Comparison of ENCODE assay signal across 1 cellular context in the genomic region with DNA sequence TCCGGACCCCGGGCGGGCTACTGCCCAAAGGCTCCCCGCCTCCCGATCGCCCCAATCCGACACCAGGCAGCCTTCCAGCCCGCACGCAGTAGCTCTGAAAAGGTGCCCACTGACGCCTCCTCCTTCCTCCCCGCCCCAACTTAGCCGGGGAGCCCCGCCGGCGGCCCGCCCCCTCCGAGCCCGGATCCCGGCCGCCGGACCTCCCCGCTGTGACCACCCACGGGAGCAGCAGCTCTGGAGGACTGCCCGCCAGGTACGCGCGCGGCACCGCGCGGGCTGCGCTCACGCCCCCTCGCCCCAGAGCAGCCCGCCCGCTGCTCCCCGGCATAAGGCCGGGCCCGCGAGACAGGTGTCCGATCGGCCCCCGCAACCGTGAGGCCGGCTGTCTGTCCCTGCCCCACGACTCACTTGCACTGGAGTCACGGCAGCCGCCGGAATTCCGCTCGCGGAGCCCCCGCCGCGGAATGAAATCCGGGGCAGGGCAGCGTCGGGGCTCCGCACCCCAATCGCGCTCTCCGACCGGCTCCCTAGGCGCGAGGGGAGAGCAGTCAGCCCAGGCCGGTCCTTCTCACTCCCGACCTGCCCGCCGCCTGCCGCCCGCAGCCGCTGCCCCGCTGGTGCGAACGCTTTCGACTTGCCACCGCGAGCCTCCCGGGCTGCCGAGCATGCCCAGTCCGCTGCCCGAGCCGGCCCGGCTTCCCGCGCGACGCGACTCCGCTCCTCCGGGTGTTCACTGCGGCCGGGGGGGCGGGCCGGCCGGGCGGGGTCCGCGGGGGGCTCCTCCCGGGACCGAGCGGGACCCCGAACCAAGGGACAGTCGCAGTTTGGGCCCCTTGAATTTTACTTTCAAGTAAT.
TF ChIP-seq lines count a peak whose summit lies in the region.

Gene SGMS1, minus strand, starts transcription at position 658 of the 855 bp plus-strand sequence. CDS start 279,842 bp downstream, outside the sequence.

TF ChIP-seq in K562, 482 proteins besides CTCF, POLR2A, EP300 and RAD21 (continued from another document and continues in another):
- TF ChIP-seq MTA3 (IDR thresholded peaks at IDR 0.05; ENCODE audit: borderline replicate concordance) (peak; percentile 52), FOS (IDR thresholded peaks at IDR 0.05; ENCODE audit: extremely low read depth, insufficient read length) (no peak), NFXL1 (CRISPR knock-in tag; IDR thresholded peaks at IDR 0.05) (no peak), ZBTB12 (CRISPR knock-in tag; IDR thresholded peaks at IDR 0.05) (no peak), JUN (IDR thresholded peaks at IDR 0.05; ENCODE audit: borderline replicate concordance, low read depth, low read length) (peak; percentile 43), JUN (CRISPR knock-in tag; IDR thresholded peaks at IDR 0.05; ENCODE audit: borderline replicate concordance) (0 out of 2 replicates have a peak, but pooled peaks have one; percentile 44), HCFC1 (IDR thresholded peaks at IDR 0.05; ENCODE audit: low read depth, low read length) (peak; percentile 44; the same call in 1 of the 2 replicates), STAT5B (CRISPR knock-in tag; IDR thresholded peaks at IDR 0.05) (no peak), FIP1L1 (IDR thresholded peaks at IDR 0.05; ENCODE audit: low read depth, low read length, poor library complexity, severe bottlenecking) (peak; percentile 64), ZNF696 (CRISPR knock-in tag; conservative IDR thresholded peaks at IDR 0.05) (no peak), LCOR (CRISPR knock-in tag; IDR thresholded peaks at IDR 0.05) (no peak), RBFOX2 (IDR thresholded peaks at IDR 0.05; ENCODE audit: low read depth, low read length) (peak; percentile 69), CXXC5 (CRISPR knock-in tag; IDR thresholded peaks at IDR 0.05) (peak; percentile 7), KDM4B (IDR thresholded peaks at IDR 0.05; ENCODE audit: borderline replicate concordance in 2 of 2, low read depth in 1 of 2) (peak in 1 of 2 experiments; percentile 69; a peak in 1 of 4 replicates), ZNF23 (CRISPR knock-in tag; IDR thresholded peaks at IDR 0.05) (no peak), ZNF507 (tag; conservative IDR thresholded peaks at IDR 0.05) (no peak), TBL1XR1 (IDR thresholded peaks at IDR 0.05; ENCODE audit: low read length in 2 of 2) (no peak), HNRNPLL (IDR thresholded peaks at IDR 0.05; ENCODE audit: low read depth, low read length, poor library complexity, severe bottlenecking) (peak; percentile 17), TAF1 (IDR thresholded peaks at IDR 0.05; ENCODE audit: control insufficient read depth, extremely low read depth, insufficient read depth, low read length, severe bottlenecking) (peak; percentile 70), CEBPG (CRISPR knock-in tag; IDR thresholded peaks at IDR 0.05) (no peak), CEBPG (tag; conservative IDR thresholded peaks at IDR 0.05 in 1 of 2, IDR thresholded peaks at IDR 0.05 in 1 of 2) (no peak), ZNF239 (CRISPR knock-in tag; IDR thresholded peaks at IDR 0.05) (no peak), KLF13 (tag; IDR thresholded peaks at IDR 0.05; ENCODE audit: borderline replicate concordance, low read depth) (no peak), ZNF431 (CRISPR knock-in tag; IDR thresholded peaks at IDR 0.05) (0 out of 2 replicates have a peak, but pooled peaks have one; percentile 20), RB1 (IDR thresholded peaks at IDR 0.05; ENCODE audit: low read depth) (peak; percentile 92; the same call in 1 of the 2 replicates), ZNF316 (IDR thresholded peaks at IDR 0.05) (no peak), NFIX (CRISPR knock-in tag; IDR thresholded peaks at IDR 0.05; ENCODE audit: low read depth) (no peak), HDAC1 (IDR thresholded peaks at IDR 0.05) (peak in 1 of 2 experiments; percentile 37; a peak in 2 of 4 replicates), NFRKB (IDR thresholded peaks at IDR 0.05; ENCODE audit: low read depth) (no peak), RBM25 (IDR thresholded peaks at IDR 0.05; ENCODE audit: low read depth, low read length, severe bottlenecking) (peak; percentile 29), C11orf30 (IDR thresholded peaks at IDR 0.05; ENCODE audit: low read depth) (no peak), PCBP1 (IDR thresholded peaks at IDR 0.05; ENCODE audit: low read depth, low read length, poor library complexity, severe bottlenecking) (peak; percentile 10), SIX5 (IDR thresholded peaks at IDR 0.05; ENCODE audit: borderline replicate concordance in 1 of 2, insufficient read depth in 1 of 2, low read depth in 1 of 2, low read length in 2 of 2) (no peak), SMAD1 (IDR thresholded peaks at IDR 0.05; ENCODE audit: low read depth, low read length, partially characterized antibody) (no peak), NEUROD1 (IDR thresholded peaks at IDR 0.05; ENCODE audit: borderline replicate concordance, low read depth, low read length, partially characterized antibody) (peak; percentile 98), ZBTB1 (CRISPR knock-in tag; IDR thresholded peaks at IDR 0.05; ENCODE audit: borderline replicate concordance, low read depth) (peak; percentile 75; the same call in 1 of the 2 replicates), KAT7 (CRISPR knock-in tag; IDR thresholded peaks at IDR 0.05; ENCODE audit: borderline replicate concordance) (peak; percentile 18; the same call in 1 of the 2 replicates), MAFK (IDR thresholded peaks at IDR 0.05; ENCODE audit: low read length) (no peak), CTBP1 (IDR thresholded peaks at IDR 0.05; ENCODE audit: borderline replicate concordance) (peak; percentile 77; the same call in 1 of the 2 replicates), SIN3B (IDR thresholded peaks at IDR 0.05; ENCODE audit: low read depth) (0 out of 2 replicates have a peak, but pooled peaks have one; percentile 25), PYGO2 (tag; IDR thresholded peaks at IDR 0.05) (no peak), XRCC3 (IDR thresholded peaks at IDR 0.05) (no peak), ETS2 (tag; IDR thresholded peaks at IDR 0.05; ENCODE audit: borderline replicate concordance, poor library complexity, severe bottlenecking) (no peak), SLC30A9 (CRISPR knock-in tag; IDR thresholded peaks at IDR 0.05) (no peak), EHMT2 (IDR thresholded peaks at IDR 0.05) (no peak), ID3 (CRISPR knock-in tag; IDR thresholded peaks at IDR 0.05) (no peak), ID3 (tag; IDR thresholded peaks at IDR 0.05) (no peak)
- TF ChIP-seq, protein P1, sequence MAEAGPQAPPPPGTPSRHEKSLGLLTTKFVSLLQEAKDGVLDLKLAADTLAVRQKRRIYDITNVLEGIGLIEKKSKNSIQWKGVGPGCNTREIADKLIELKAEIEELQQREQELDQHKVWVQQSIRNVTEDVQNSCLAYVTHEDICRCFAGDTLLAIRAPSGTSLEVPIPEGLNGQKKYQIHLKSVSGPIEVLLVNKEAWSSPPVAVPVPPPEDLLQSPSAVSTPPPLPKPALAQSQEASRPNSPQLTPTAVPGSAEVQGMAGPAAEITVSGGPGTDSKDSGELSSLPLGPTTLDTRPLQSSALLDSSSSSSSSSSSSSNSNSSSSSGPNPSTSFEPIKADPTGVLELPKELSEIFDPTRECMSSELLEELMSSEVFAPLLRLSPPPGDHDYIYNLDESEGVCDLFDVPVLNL (CRISPR knock-in tag; IDR thresholded peaks at IDR 0.05; ENCODE audit: low read depth), result 0 out of 2 replicates have a peak, but pooled peaks have one; percentile 52
- TF ChIP-seq, protein P2, sequence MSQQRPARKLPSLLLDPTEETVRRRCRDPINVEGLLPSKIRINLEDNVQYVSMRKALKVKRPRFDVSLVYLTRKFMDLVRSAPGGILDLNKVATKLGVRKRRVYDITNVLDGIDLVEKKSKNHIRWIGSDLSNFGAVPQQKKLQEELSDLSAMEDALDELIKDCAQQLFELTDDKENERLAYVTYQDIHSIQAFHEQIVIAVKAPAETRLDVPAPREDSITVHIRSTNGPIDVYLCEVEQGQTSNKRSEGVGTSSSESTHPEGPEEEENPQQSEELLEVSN (IDR thresholded peaks at IDR 0.05; ENCODE audit: borderline replicate concordance in 1 of 2, extremely low read depth in 1 of 2, insufficient read depth in 1 of 2, insufficient read length in 1 of 2, low read depth in 1 of 2, low read length in 1 of 2, poor library complexity in 1 of 2, severe bottlenecking in 1 of 2), result peak; percentile 80 to 94
- TF ChIP-seq, protein P3, sequence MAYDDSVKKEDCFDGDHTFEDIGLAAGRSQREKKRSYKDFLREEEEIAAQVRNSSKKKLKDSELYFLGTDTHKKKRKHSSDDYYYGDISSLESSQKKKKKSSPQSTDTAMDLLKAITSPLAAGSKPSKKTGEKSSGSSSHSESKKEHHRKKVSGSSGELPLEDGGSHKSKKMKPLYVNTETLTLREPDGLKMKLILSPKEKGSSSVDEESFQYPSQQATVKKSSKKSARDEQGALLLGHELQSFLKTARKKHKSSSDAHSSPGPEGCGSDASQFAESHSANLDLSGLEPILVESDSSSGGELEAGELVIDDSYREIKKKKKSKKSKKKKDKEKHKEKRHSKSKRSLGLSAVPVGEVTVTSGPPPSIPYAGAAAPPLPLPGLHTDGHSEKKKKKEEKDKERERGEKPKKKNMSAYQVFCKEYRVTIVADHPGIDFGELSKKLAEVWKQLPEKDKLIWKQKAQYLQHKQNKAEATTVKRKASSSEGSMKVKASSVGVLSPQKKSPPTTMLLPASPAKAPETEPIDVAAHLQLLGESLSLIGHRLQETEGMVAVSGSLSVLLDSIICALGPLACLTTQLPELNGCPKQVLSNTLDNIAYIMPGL (CRISPR knock-in tag; IDR thresholded peaks at IDR 0.05), result peak; percentile 37; the same call in 1 of the 2 replicates
- TF ChIP-seq, protein P4, sequence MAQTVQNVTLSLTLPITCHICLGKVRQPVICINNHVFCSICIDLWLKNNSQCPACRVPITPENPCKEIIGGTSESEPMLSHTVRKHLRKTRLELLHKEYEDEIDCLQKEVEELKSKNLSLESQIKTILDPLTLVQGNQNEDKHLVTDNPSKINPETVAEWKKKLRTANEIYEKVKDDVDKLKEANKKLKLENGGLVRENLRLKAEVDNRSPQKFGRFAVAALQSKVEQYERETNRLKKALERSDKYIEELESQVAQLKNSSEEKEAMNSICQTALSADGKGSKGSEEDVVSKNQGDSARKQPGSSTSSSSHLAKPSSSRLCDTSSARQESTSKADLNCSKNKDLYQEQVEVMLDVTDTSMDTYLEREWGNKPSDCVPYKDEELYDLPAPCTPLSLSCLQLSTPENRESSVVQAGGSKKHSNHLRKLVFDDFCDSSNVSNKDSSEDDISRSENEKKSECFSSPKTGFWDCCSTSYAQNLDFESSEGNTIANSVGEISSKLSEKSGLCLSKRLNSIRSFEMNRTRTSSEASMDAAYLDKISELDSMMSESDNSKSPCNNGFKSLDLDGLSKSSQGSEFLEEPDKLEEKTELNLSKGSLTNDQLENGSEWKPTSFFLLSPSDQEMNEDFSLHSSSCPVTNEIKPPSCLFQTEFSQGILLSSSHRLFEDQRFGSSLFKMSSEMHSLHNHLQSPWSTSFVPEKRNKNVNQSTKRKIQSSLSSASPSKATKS (CRISPR knock-in tag; IDR thresholded peaks at IDR 0.05), result no peak
- TF ChIP-seq, protein P5, sequence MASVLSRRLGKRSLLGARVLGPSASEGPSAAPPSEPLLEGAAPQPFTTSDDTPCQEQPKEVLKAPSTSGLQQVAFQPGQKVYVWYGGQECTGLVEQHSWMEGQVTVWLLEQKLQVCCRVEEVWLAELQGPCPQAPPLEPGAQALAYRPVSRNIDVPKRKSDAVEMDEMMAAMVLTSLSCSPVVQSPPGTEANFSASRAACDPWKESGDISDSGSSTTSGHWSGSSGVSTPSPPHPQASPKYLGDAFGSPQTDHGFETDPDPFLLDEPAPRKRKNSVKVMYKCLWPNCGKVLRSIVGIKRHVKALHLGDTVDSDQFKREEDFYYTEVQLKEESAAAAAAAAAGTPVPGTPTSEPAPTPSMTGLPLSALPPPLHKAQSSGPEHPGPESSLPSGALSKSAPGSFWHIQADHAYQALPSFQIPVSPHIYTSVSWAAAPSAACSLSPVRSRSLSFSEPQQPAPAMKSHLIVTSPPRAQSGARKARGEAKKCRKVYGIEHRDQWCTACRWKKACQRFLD (CRISPR knock-in tag; IDR thresholded peaks at IDR 0.05), result peak; percentile 3
- TF ChIP-seq, protein P6, sequence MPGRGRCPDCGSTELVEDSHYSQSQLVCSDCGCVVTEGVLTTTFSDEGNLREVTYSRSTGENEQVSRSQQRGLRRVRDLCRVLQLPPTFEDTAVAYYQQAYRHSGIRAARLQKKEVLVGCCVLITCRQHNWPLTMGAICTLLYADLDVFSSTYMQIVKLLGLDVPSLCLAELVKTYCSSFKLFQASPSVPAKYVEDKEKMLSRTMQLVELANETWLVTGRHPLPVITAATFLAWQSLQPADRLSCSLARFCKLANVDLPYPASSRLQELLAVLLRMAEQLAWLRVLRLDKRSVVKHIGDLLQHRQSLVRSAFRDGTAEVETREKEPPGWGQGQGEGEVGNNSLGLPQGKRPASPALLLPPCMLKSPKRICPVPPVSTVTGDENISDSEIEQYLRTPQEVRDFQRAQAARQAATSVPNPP (IDR thresholded peaks at IDR 0.05; ENCODE audit: borderline replicate concordance, insufficient read depth, insufficient read length), result no peak
- TF ChIP-seq, protein P7, sequence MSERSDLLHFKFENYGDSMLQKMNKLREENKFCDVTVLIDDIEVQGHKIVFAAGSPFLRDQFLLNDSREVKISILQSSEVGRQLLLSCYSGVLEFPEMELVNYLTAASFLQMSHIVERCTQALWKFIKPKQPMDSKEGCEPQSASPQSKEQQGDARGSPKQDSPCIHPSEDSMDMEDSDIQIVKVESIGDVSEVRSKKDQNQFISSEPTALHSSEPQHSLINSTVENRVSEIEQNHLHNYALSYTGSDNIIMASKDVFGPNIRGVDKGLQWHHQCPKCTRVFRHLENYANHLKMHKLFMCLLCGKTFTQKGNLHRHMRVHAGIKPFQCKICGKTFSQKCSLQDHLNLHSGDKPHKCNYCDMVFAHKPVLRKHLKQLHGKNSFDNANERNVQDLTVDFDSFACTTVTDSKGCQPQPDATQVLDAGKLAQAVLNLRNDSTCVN (CRISPR knock-in tag; IDR thresholded peaks at IDR 0.05), result no peak
